Comparison of ENCODE assay signal across 28 cellular contexts in genomic region chr11:18754308-18754707, GRCh38. TPM values are rescaled to one million over a fixed set of nuclear protein-coding genes. Genes with fewer than 3 reads are reported as not detected.
DNase-seq lines count a peak whose midpoint lies in the region; FAIRE-seq and TF ChIP-seq lines count a peak whose summit lies in the region.
"Had no signal": no experiment of that assay in that cellular context is flagged by ENCODE, and none has a peak within 500 bp of the region (broad histone marks: within the 10 kb centered on the region; RNA-seq: fewer than 3 reads in every experiment).

No MANE protein-coding gene starts in this region.

- no peaks in the 10 kb centered on the region for H3K79me1 ChIP-seq in mesenchymal stem cell (replicated peaks; ENCODE audit: low read length, poor library complexity, severe bottlenecking)

- no peak for TF ChIP-seq POLR2A in transverse colon (IDR thresholded peaks at IDR 0.05)

- no peak for TF ChIP-seq EP300 in transverse colon (IDR thresholded peaks at IDR 0.05; ENCODE audit: low read depth)

- no peak overlapping the region for H2BK120ac ChIP-seq in mesenchymal stem cell (ENCODE audit: low read depth, low read length)

- no peak overlapping the region for H4K8ac ChIP-seq in mesenchymal stem cell (ENCODE audit: low read length)

- no peak overlapping the region for H3K9ac ChIP-seq in mesenchymal stem cell (ENCODE audit: low read length)
- H3K9ac ChIP-seq: BLaER1 treated with 17β-estradiol and CSF1 and Interleukin-3, amounts not matched to agents 10 nM and 100 nM had no signal

- H2BK15ac ChIP-seq in mesenchymal stem cell (ENCODE audit: low read depth, poor library complexity, severe bottlenecking) = no peak overlapping the region

- no peak overlapping the region for H3K18ac ChIP-seq in mesenchymal stem cell (ENCODE audit: low read depth in 1 of 2, low read length in 2 of 2)

- no peak overlapping the region for H2AK5ac ChIP-seq in mesenchymal stem cell (ENCODE audit: low read length, severe bottlenecking)

- H2BK12ac ChIP-seq in mesenchymal stem cell (ENCODE audit: low read length in 2 of 2) = no peak overlapping the region

- no peak overlapping the region for H3K4me2 ChIP-seq in mesenchymal stem cell (ENCODE audit: low read length, poor library complexity, severe bottlenecking)

- no peaks in the 10 kb centered on the region for H3K36me3 ChIP-seq in mesenchymal stem cell (ENCODE audit: control insufficient read depth in 1 of 2, insufficient read depth in 2 of 2, low read depth in 1 of 2, low read length in 2 of 2)
- H3K36me3 ChIP-seq in transverse colon = no peaks in the 10 kb centered on the region
- H3K36me3 ChIP-seq: BLaER1 treated with 17β-estradiol and CSF1 and Interleukin-3, amounts not matched to agents 10 nM and 100 nM had no signal

- H3K4me1 ChIP-seq in mesenchymal stem cell (ENCODE audit: control insufficient read depth, insufficient read depth, low read depth, low read length) (peaks cover 7% of the 10 kb centered on the region), transverse colon (no peaks in the 10 kb centered on the region)
- H3K4me1 ChIP-seq: psoas muscle had no signal

- H3K9me3 ChIP-seq in mesenchymal stem cell (ENCODE audit: control insufficient read depth, low read length) = no peaks in the 10 kb centered on the region
- no peaks in the 10 kb centered on the region for H3K9me3 ChIP-seq in transverse colon
- H3K9me3 ChIP-seq: BLaER1 treated with 17β-estradiol and CSF1 and Interleukin-3, amounts not matched to agents 10 nM and 100 nM; Caco-2; psoas muscle had no signal

- in situ Hi-C loops in ACHN (cut with HindIII; ENCODE audit: low pct_ligation_motif_present, low pct_unique_long_range_greater_than_20kb, low sequenced_read_pairs) = no loop called here
- in situ Hi-C loops in astrocyte of the spinal cord (cut with HindIII; ENCODE audit: low sequenced_read_pairs) = no loop called here
- in situ Hi-C loops in transverse colon (cut with MboI; ENCODE audit: low pct_ligation_motif_present in 1 of 4, low pct_unique_long_range_greater_than_20kb in 1 of 4, low sequenced_read_pairs in 3 of 4) = no loop called here

- no peak overlapping the region for H3K23ac ChIP-seq in mesenchymal stem cell (ENCODE audit: low read length in 2 of 2)

- WGBS in mesenchymal stem cell = 18% methylated on average over 5 of the region's 5 CpGs
- WGBS in transverse colon (ENCODE audit: low coverage in 1 of 2), 2 donors = 0 to 36% methylated on average over 1 to 5 of the region's 5 CpGs

- DNase-seq in ACHN (peak; percentile 46), HTR-8/SVneo (ENCODE audit: insufficient read length, low spot score) (peak; percentile 11), astrocyte of the spinal cord (ENCODE audit: low read depth, low spot score) (peak; percentile 7), mesenchymal stem cell (peak; percentile 40), transverse colon (no peak), NCI-H1092 (lab: John Stamatoyannopoulos, UW) (no peak), AML-193 (lab: John Stamatoyannopoulos, UW) (no peak)
- DNase-seq in activated CD4-positive, alpha-beta T cell treated with anti-CD3 and anti-CD28 coated beads, Interleukin-2, amount 50 U/mL, for 48 hours = no peak
- DNase-seq: activated CD4-positive, alpha-beta T cell treated with anti-CD3 and anti-CD28 coated beads for 1 hour; activated effector memory CD4-positive, alpha-beta T cell treated with anti-CD3 and anti-CD28 coated beads, Interleukin-2, amount 50 U/mL, for 16 hours; activated naive CD8-positive, alpha-beta T cell treated with anti-CD3 and anti-CD28 coated beads, Interleukin-2, amount 10 ng/mL, durations not matched to agents 7 days and 5 days; activated T-cell treated with anti-CD3 and anti-CD28 coated beads for 4 hours; Caco-2; DMS79 treated with DMSO at 0.1 percent for 48 hours; dorsolateral prefrontal cortex; natural killer cell; NCI-H2081; NCI-H2227 treated with DMSO at 0.1 percent for 48 hours; NCI-H69; occipital lobe; psoas muscle; RPMI8226; trophoblast cell had no signal

- H3K27me3 ChIP-seq in mesenchymal stem cell (ENCODE audit: control insufficient read depth in 1 of 2, insufficient read depth in 1 of 2, low read length in 2 of 2) = peaks cover 0 to 10% of the 10 kb centered on the region in 2 experiments
- no peaks in the 10 kb centered on the region for H3K27me3 ChIP-seq in transverse colon
- H3K27me3 ChIP-seq: BLaER1 treated with 17β-estradiol and CSF1 and Interleukin-3, amounts not matched to agents 10 nM and 100 nM had no signal

- FAIRE-seq in HTR-8/SVneo (lab: Jason Lieb, UNC) = no peak
- FAIRE-seq: keratinocyte, TTC549 had no signal

- H3K27ac ChIP-seq in mesenchymal stem cell (ENCODE audit: low read length, poor library complexity, severe bottlenecking) (no peak overlapping the region), transverse colon (no peak overlapping the region)
- H3K27ac ChIP-seq: BLaER1 treated with 17β-estradiol and CSF1 and Interleukin-3, amounts not matched to agents 10 nM and 100 nM; psoas muscle had no signal

- H3K4ac ChIP-seq in mesenchymal stem cell (ENCODE audit: low read depth in 1 of 2, low read length in 2 of 2) = no peak overlapping the region

- no peak overlapping the region for H3K4me3 ChIP-seq in astrocyte of the spinal cord (ENCODE audit: low read depth, low read length)
- no peak overlapping the region for H3K4me3 ChIP-seq in mesenchymal stem cell (ENCODE audit: insufficient read depth in 1 of 2, low read depth in 1 of 2, low read length in 2 of 2)
- H3K4me3 ChIP-seq in transverse colon = no peak overlapping the region
- H3K4me3 ChIP-seq: BLaER1 treated with 17β-estradiol and CSF1 and Interleukin-3, amounts not matched to agents 10 nM and 100 nM; dorsolateral prefrontal cortex; psoas muscle had no signal

- no peak overlapping the region for H4K91ac ChIP-seq in mesenchymal stem cell (ENCODE audit: low read length)

- no peak for TF ChIP-seq CTCF in astrocyte of the spinal cord (IDR thresholded peaks at IDR 0.05; ENCODE audit: low read depth, low read length)
- TF ChIP-seq CTCF in transverse colon (IDR thresholded peaks at IDR 0.05) = no peak

- no peak overlapping the region for H3K14ac ChIP-seq in mesenchymal stem cell (ENCODE audit: low read length in 2 of 2)

- H2AFZ ChIP-seq in mesenchymal stem cell (ENCODE audit: low read depth, low read length) = no peak overlapping the region

- intact Hi-C loops in transverse colon (cut with DNase I; ENCODE audit: low total_unique reads) = no loop called here

- no peak overlapping the region for H2BK5ac ChIP-seq in mesenchymal stem cell (ENCODE audit: low read depth, low read length, poor library complexity, severe bottlenecking)

RNA-seq across cellular contexts. Expression of gene IGSF22, which starts 28.3 kb away (rescaled TPM):
- polyA plus RNA-seq in mesenchymal stem cell (2013, experiment 1 of 2) = not detected
- polyA plus RNA-seq in mesenchymal stem cell (2013, experiment 2 of 2) = not detected
- under 1 TPM in 1 of 4 donors, not detected in 3; 0.16 TPM for total RNA-seq in transverse colon
- total RNA-seq: Caco-2, SK-MEL-5 had no signal

RNA-seq across cellular contexts. Expression of gene PTPN5, which starts 37.3 kb away (rescaled TPM):
- not detected for polyA plus RNA-seq in mesenchymal stem cell (2013, experiment 1 of 2)
- polyA plus RNA-seq in mesenchymal stem cell (2013, experiment 2 of 2) = not detected
- under 1 TPM in 2 of 4 donors, not detected in 2; 0.27 to 0.64 TPM for total RNA-seq in transverse colon
- total RNA-seq: activated naive CD8-positive, alpha-beta T cell treated with anti-CD3 and anti-CD28 coated beads, Interleukin-2, amount 10 ng/mL, durations not matched to agents 7 days and 5 days; Caco-2; glomerular endothelial cell; natural killer cell; SK-MEL-5 had no signal
- polyA plus RNA-seq: keratinocyte had no signal

RNA-seq across cellular contexts. Expression of gene TMEM86A, which starts 55.7 kb away (rescaled TPM):
- polyA plus RNA-seq in mesenchymal stem cell (2013, experiment 1 of 2) = 0.86 TPM
- 1.2 TPM for polyA plus RNA-seq in mesenchymal stem cell (2013, experiment 2 of 2)
- 1 to 10 TPM; 2.6 to 4.9 (median 3.6) TPM for total RNA-seq in transverse colon

Comparison
In these comparisons a context has a peak if more than half of its experiments do, and no peak if none do; other contexts are left out.
1. DNase-seq: peak in ACHN (single experiment), HTR-8/SVneo (single experiment), astrocyte of the spinal cord (single experiment) and mesenchymal stem cell (single experiment); none in activated CD4-positive, alpha-beta T cell treated with anti-CD3 and anti-CD28 coated beads, Interleukin-2, amount 50 U/mL, for 48 hours (0 of 2), transverse colon (single experiment), NCI-H1092 (single experiment) and AML-193 (0 of 2).